Comparison of ENCODE assay signal across 16 cellular contexts in the genomic region with DNA sequence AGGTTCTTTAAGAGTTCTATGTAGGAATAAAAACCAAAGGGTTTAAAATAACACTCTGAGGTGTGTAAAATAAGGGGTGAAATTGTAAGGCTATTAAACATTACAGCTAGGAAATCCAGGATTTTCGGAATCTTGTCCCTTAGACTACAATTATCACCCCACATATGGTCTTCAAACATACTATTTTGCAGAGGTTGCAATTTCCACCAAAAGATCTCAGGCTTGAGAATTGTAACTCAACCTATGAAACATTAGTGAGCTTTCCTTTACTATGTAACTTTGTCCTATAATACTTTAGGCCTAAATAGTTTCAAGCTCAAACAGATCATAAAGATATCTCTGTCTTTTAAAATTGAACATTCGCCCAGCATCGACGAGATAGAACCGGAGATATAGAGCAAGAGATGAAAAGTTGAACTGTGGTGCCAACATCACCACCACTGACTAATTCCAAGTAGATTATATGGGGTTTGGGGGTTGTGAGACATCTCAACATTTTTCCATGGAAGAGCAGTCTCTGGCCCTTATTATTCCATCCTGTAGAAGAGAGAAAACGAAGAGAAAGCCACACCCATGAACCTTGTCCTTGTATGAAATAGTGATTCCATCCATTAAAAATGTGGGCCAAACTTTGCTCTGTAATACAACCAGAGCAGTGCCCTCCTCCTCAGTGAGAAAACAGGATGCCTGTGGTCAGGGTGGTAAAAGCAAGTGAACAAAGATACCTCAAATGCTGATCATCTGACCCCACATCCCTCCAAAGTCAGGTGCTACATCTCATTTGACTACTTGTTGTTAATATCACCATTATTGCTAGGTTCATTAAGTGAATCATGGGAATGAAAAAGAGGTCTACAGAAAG.
DNase-seq lines count a peak whose midpoint lies in the region; ATAC-seq, FAIRE-seq and TF ChIP-seq lines count a peak whose summit lies in the region.
"Had no signal": no experiment of that assay in that cellular context is flagged by ENCODE, and none has a peak within 500 bp of the region (broad histone marks: within the 10 kb centered on the region; RNA-seq: fewer than 3 reads in every experiment).

No MANE protein-coding gene starts in this region.

- TF ChIP-seq CTCF in Peyer's patch (IDR thresholded peaks at IDR 0.05), result no peak
- no peak for TF ChIP-seq CTCF in bronchial epithelial cell (IDR thresholded peaks at IDR 0.05; ENCODE audit: insufficient read depth, low read length, severe bottlenecking)

- TF ChIP-seq POLR2A in Peyer's patch (IDR thresholded peaks at IDR 0.05), result no peak

- H3K4me1 ChIP-seq in Peyer's patch, result no peaks in the 10 kb centered on the region
- H3K4me1 ChIP-seq: uterus had no signal

- DNase-seq in activated effector memory CD4-positive, alpha-beta T cell treated with Interleukin-2 at 50 U/mL for 16 hours, result peak; percentile 4
- DNase-seq in activated effector memory CD4-positive, alpha-beta T cell treated with anti-CD3 and anti-CD28 coated beads, Interleukin-2, amount 50 U/mL, for 16 hours, result no peak
- DNase-seq in Peyer's patch (peak in 2 of 3 donors; percentile 21 to 49), bronchial epithelial cell (ENCODE audit: low read depth) (peak; percentile 5), head of caudate nucleus (no peak), RKO (ENCODE audit: low spot score) (no peak), DMS79 treated with DMSO at 0.1 percent for 48 hours (lab: John Stamatoyannopoulos, UW) (no peak)
- DNase-seq in stimulated activated effector memory CD8-positive, alpha-beta T cell treated with anti-CD3 and anti-CD28 coated beads, Interleukin-12 subunit alpha, Interleukin-12 subunit beta, amount 100 ng/mL, for 72 hours (ENCODE audit: low spot score in 2 of 2), result peak in 1 of 2 donors; percentile 4
- DNase-seq: GOT3; hypothalamus; NCI-H1092 treated with DMSO at 0.1 percent for 48 hours; NCI-H446 treated with DMSO at 0.1 percent for 48 hours; RPMI8226; stimulated activated CD4-positive, alpha-beta T cell treated with anti-CD3 and anti-CD28 coated beads, Interleukin-12 subunit alpha, Interleukin-12 subunit beta, amount 100 ng/mL, for 4 hours; T-helper 9 cell; uterus had no signal

- H3K36me3 Mint-ChIP-seq in stimulated activated effector memory CD8-positive, alpha-beta T cell treated with anti-CD3 and anti-CD28 coated beads, Interleukin-12 subunit alpha, Interleukin-12 subunit beta, amount 100 ng/mL, for 72 hours, result no peaks in the 10 kb centered on the region

- peak overlapping the region; percentile 65 for H3K27ac Mint-ChIP-seq in stimulated activated effector memory CD8-positive, alpha-beta T cell treated with anti-CD3 and anti-CD28 coated beads, Interleukin-12 subunit alpha, Interleukin-12 subunit beta, amount 100 ng/mL, for 72 hours

- H3K9me3 ChIP-seq in Peyer's patch, result no peaks in the 10 kb centered on the region
- H3K9me3 ChIP-seq: uterus had no signal

- ATAC-seq in stimulated activated effector memory CD8-positive, alpha-beta T cell treated with anti-CD3 and anti-CD28 coated beads, Interleukin-12 subunit alpha, Interleukin-12 subunit beta, amount 100 ng/mL, for 72 hours, result peak; percentile 99

- no peaks in the 10 kb centered on the region for H3K36me3 ChIP-seq in Peyer's patch
- H3K36me3 ChIP-seq in bronchial epithelial cell (ENCODE audit: control insufficient read depth, insufficient read depth, low read length), result no peaks in the 10 kb centered on the region
- H3K36me3 ChIP-seq: uterus had no signal

- H3K4me3 ChIP-seq in Peyer's patch (no peak overlapping the region), bronchial epithelial cell (ENCODE audit: low read depth, low read length) (no peak overlapping the region)
- H3K4me3 ChIP-seq: uterus had no signal

- no peak for FAIRE-seq in bronchial epithelial cell (lab: Jason Lieb, UNC)

- intact Hi-C loops in head of caudate nucleus (cut with DNase I), result no loop called here

- peak overlapping the region; percentile 34 for H3K4me3 Mint-ChIP-seq in stimulated activated effector memory CD8-positive, alpha-beta T cell treated with anti-CD3 and anti-CD28 coated beads, Interleukin-12 subunit alpha, Interleukin-12 subunit beta, amount 100 ng/mL, for 72 hours

- peak overlapping the region in 2 of 4 donors; percentile 21 to 41 for H3K27ac ChIP-seq in Peyer's patch
- H3K27ac ChIP-seq: uterus had no signal

- no peaks in the 10 kb centered on the region for H3K27me3 ChIP-seq in Peyer's patch
- H3K27me3 ChIP-seq in bronchial epithelial cell (ENCODE audit: control insufficient read depth, insufficient read depth, low read length), result no peaks in the 10 kb centered on the region
- H3K27me3 ChIP-seq: uterus had no signal

- H3K4me1 Mint-ChIP-seq in stimulated activated effector memory CD8-positive, alpha-beta T cell treated with anti-CD3 and anti-CD28 coated beads, Interleukin-12 subunit alpha, Interleukin-12 subunit beta, amount 100 ng/mL, for 72 hours, result peaks cover 32% of the 10 kb centered on the region

- peaks cover 4% of the 10 kb centered on the region for H3K9me3 Mint-ChIP-seq in stimulated activated effector memory CD8-positive, alpha-beta T cell treated with anti-CD3 and anti-CD28 coated beads, Interleukin-12 subunit alpha, Interleukin-12 subunit beta, amount 100 ng/mL, for 72 hours

Comparison
In these comparisons a context has a peak if more than half of its experiments do, and no peak if none do; other contexts are left out.
1. DNase-seq: peak in activated effector memory CD4-positive, alpha-beta T cell treated with Interleukin-2 at 50 U/mL for 16 hours (single experiment), Peyer's patch (2 of 3) and bronchial epithelial cell (single experiment); none in activated effector memory CD4-positive, alpha-beta T cell treated with anti-CD3 and anti-CD28 coated beads, Interleukin-2, amount 50 U/mL, for 16 hours (single experiment), head of caudate nucleus (0 of 42), RKO (single experiment) and DMS79 treated with DMSO at 0.1 percent for 48 hours (single experiment).